15 cellular contexts compared by ENCODE assay signal in genomic region chr2:25788457-25788856, GRCh38.
"Had no signal": no experiment of that assay in that cellular context is flagged by ENCODE, and none has a peak within 500 bp of the region (broad histone marks: within the 10 kb centered on the region; RNA-seq: fewer than 3 reads in every experiment).

No MANE protein-coding gene starts in this region.

- H3K36me3 ChIP-seq: ovary, right lobe of liver, thyroid gland had no signal

- H3K9me3 Mint-ChIP-seq: mesothelial cell of epicardium had no signal

- H3K27ac Mint-ChIP-seq: activated naive CD8-positive, alpha-beta T cell treated with anti-CD3 and anti-CD28 coated beads, Interleukin-2, amount 10 ng/mL, durations not matched to agents 7 days and 5 days; mesothelial cell of epicardium had no signal

- H3K4me3 ChIP-seq: gastroesophageal sphincter, lung, ovary, right lobe of liver, thyroid gland had no signal

- DNase-seq: activated CD4-positive, alpha-beta T cell treated with anti-CD3 and anti-CD28 coated beads, Interleukin-2, amount 50 U/mL, for 4 hours; activated effector memory CD4-positive, alpha-beta T cell treated with anti-CD3 and anti-CD28 coated beads, Interleukin-2, amount 50 U/mL, for 16 hours; activated naive CD8-positive, alpha-beta T cell treated with anti-CD3 and anti-CD28 coated beads, Interleukin-2, amount 10 ng/mL, durations not matched to agents 7 days and 5 days; aorta; cerebellar nuclear complex; effector CD8-positive, alpha-beta T cell; islet precursor cell; ovary; right lobe of liver; thyroid gland had no signal

- H3K4me1 ChIP-seq: gastroesophageal sphincter, thyroid gland had no signal

- H3K27me3 Mint-ChIP-seq: activated naive CD8-positive, alpha-beta T cell treated with anti-CD3 and anti-CD28 coated beads, Interleukin-2, amount 10 ng/mL, durations not matched to agents 7 days and 5 days had no signal

- H3K27ac ChIP-seq: epithelial cell of prostate, gastroesophageal sphincter, ovary, right lobe of liver, thyroid gland had no signal

- ATAC-seq: gastroesophageal sphincter, right lobe of liver had no signal

- FAIRE-seq: urothelium cell line had no signal

- H3K4me3 Mint-ChIP-seq: activated naive CD8-positive, alpha-beta T cell treated with anti-CD3 and anti-CD28 coated beads, Interleukin-2, amount 10 ng/mL, durations not matched to agents 7 days and 5 days; mesothelial cell of epicardium had no signal

- H3K9me3 ChIP-seq: gastroesophageal sphincter, ovary, right lobe of liver, thyroid gland had no signal

- H3K4me1 Mint-ChIP-seq: mesothelial cell of epicardium had no signal

- H3K27me3 ChIP-seq: gastroesophageal sphincter, ovary, right lobe of liver, thyroid gland had no signal
